ENCODE assay signal across 14 cellular contexts in the genomic region with DNA sequence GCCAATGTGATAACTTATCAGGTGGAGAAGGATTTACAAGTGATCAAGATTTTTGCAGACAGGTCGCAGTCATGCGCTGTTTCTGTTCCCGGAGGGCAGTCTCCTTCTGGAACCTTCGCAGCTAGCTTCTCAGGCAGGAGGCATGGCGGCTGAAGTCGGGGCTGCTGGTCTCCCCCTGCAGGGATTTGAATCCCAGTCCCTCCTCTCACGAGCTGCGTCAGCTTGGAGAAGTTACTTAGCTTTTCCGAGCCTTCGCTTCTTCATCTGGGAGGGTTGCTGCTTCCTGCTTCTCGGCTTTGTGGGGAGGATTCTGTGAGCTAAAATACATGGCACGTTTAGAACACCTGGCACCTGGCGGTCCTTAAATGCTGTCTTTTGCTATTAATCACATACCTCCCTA.
DNase-seq lines count a peak whose midpoint lies in the region; ATAC-seq and TF ChIP-seq lines count a peak whose summit lies in the region.
"Had no signal": no experiment of that assay in that cellular context is flagged by ENCODE, and none has a peak within 500 bp of the region (broad histone marks: within the 10 kb centered on the region; RNA-seq: fewer than 3 reads in every experiment).

No MANE protein-coding gene starts in this region.

- H3K27me3 ChIP-seq in MG63: no peaks in the 10 kb centered on the region
- peaks cover 50% of the 10 kb centered on the region for H3K27me3 ChIP-seq in endodermal cell (ENCODE audit: control insufficient read depth, insufficient read depth, low read length, poor library complexity, severe bottlenecking)

- H3K4me3 ChIP-seq in MG63 (peak overlapping the region; percentile 38), endodermal cell (ENCODE audit: low read length) (no peak overlapping the region)
- H3K4me3 ChIP-seq: HAP-1 had no signal

- H3K4me3 Mint-ChIP-seq in endodermal cell: no peak overlapping the region
- H3K4me3 Mint-ChIP-seq: activated CD4-positive, alpha-beta T cell treated with anti-CD3 and anti-CD28 coated beads, Interleukin-2, amount 10 ng/mL, durations not matched to agents 7 days and 5 days had no signal

- H3K36me3 ChIP-seq in MG63 (no peaks in the 10 kb centered on the region), endodermal cell (ENCODE audit: control insufficient read depth, insufficient read depth, low read length) (no peaks in the 10 kb centered on the region)
- H3K36me3 ChIP-seq: HAP-1 had no signal

- H3K27me3 Mint-ChIP-seq in endodermal cell (ENCODE audit: insufficient read depth): peaks cover 34% of the 10 kb centered on the region

- TF ChIP-seq CTCF in endodermal cell (conservative IDR thresholded peaks at IDR 0.05): no peak

- no peak for ATAC-seq in HG03139 (IDR thresholded peaks at IDR 0.05; ENCODE audit: unreplicated experiment)

- H3K9ac ChIP-seq in endodermal cell (ENCODE audit: extremely low read depth, low read length, poor library complexity, severe bottlenecking): no peak overlapping the region

- no peaks in the 10 kb centered on the region for H3K9me3 Mint-ChIP-seq in endodermal cell
- H3K9me3 Mint-ChIP-seq: activated CD4-positive, alpha-beta T cell treated with anti-CD3 and anti-CD28 coated beads, Interleukin-2, amount 10 ng/mL, durations not matched to agents 7 days and 5 days had no signal

- no peak overlapping the region for H3K27ac ChIP-seq in endodermal cell (ENCODE audit: low read depth, low read length)
- H3K27ac ChIP-seq: C4-2B had no signal

- H3K36me3 Mint-ChIP-seq in endodermal cell (ENCODE audit: low read depth): no peaks in the 10 kb centered on the region

- 0 out of 2 replicates have a peak, but pooled peaks cover 3% of the 10 kb centered on the region for H3K9me3 ChIP-seq in MG63
- no peaks in the 10 kb centered on the region for H3K9me3 ChIP-seq in endodermal cell (ENCODE audit: control insufficient read depth, low read length)
- H3K9me3 ChIP-seq: HAP-1 had no signal

- H3K4me1 Mint-ChIP-seq in endodermal cell: no peaks in the 10 kb centered on the region
- H3K4me1 Mint-ChIP-seq: activated CD4-positive, alpha-beta T cell treated with anti-CD3 and anti-CD28 coated beads, Interleukin-2, amount 10 ng/mL, durations not matched to agents 7 days and 5 days had no signal

- H3K27ac Mint-ChIP-seq in endodermal cell: no peak overlapping the region
- H3K27ac Mint-ChIP-seq: activated CD4-positive, alpha-beta T cell treated with anti-CD3 and anti-CD28 coated beads, Interleukin-2, amount 10 ng/mL, durations not matched to agents 7 days and 5 days had no signal

- WGBS in endodermal cell (ENCODE audit: insufficient coverage in 1 of 2, insufficient read length in 1 of 2), 2 experiments: 62 to 76% methylated on average over 8 to 13 of the region's 13 CpGs

- peak; percentile 38 for DNase-seq in AG08396 (ENCODE audit: low spot score)
- peak; percentile 88 for DNase-seq in MG63
- peak; percentile 62 for DNase-seq in endodermal cell
- DNase-seq in mesenteric fat pad (ENCODE audit: low spot score): peak; percentile 80
- DNase-seq in cerebellar nuclear complex (lab: John Stamatoyannopoulos, UW): no peak
- DNase-seq in NAMALWA (ENCODE audit: low spot score): no peak
- no peak for DNase-seq in iPS-NIHi11 (ENCODE audit: low spot score)
- DNase-seq: activated CD4-positive, alpha-beta T cell treated with anti-CD3 and anti-CD28 coated beads, Interleukin-2, amount 10 ng/mL, durations not matched to agents 7 days and 5 days; NCI-H2171 treated with DMSO at 0.1 percent for 48 hours; stimulated activated CD4-positive, alpha-beta T cell treated with anti-CD3 and anti-CD28 coated beads, Interleukin-2, amount 100 ng/mL, for 48 hours; stimulated activated naive CD4-positive, alpha-beta T cell had no signal

- no peaks in the 10 kb centered on the region for H3K4me1 ChIP-seq in endodermal cell (ENCODE audit: control insufficient read depth, insufficient read depth, low read length)
- H3K4me1 ChIP-seq: HAP-1 had no signal

Comparison
In these comparisons a context has a peak if more than half of its experiments do, and no peak if none do; other contexts are left out.
1. DNase-seq: peak in AG08396 (single experiment), MG63 (single experiment), endodermal cell (single experiment) and mesenteric fat pad (single experiment); none in cerebellar nuclear complex (0 of 2), NAMALWA (single experiment) and iPS-NIHi11 (single experiment).